8 cellular contexts compared by ENCODE assay signal in genomic region chr12:49055978-49056754, GRCh38.
A peak's percentile ranks its signal among the peaks of the same experiment; 100 is the strongest.
DNase-seq lines count a peak whose midpoint lies in the region; ATAC-seq and TF ChIP-seq lines count a peak whose summit lies in the region.

No MANE protein-coding gene starts in this region.

- no peaks in the 10 kb centered on the region for H3K9me3 ChIP-seq in HUES6 (ENCODE audit: control insufficient read depth, insufficient read depth, low read depth, low read length)

- H3K4me3 ChIP-seq in HUES6 (ENCODE audit: low read depth, low read length) (peak overlapping the region; percentile 96; the same call in 1 of the 2 replicates), cardiac fibroblast (replicated peaks in 1 of 2; ENCODE audit: low read depth in 2 of 2, low read length in 2 of 2) (peak overlapping the region; percentile 5 to 87)

- peak overlapping the region; percentile 39 for H3K27ac Mint-ChIP-seq in T-helper 2 cell treated with Interferon-gamma antibody and Interleukin-4, amounts not matched to agents 5 μg/mL and 100 μg/mL, for 36 hours

- peaks cover 35% of the 10 kb centered on the region for H3K4me1 Mint-ChIP-seq in T-helper 2 cell treated with Interferon-gamma antibody and Interleukin-4, amounts not matched to agents 5 μg/mL and 100 μg/mL, for 36 hours (ENCODE audit: low read depth)

- no peak for TF ChIP-seq CTCF in cardiac fibroblast (IDR thresholded peaks at IDR 0.05; ENCODE audit: low read depth, low read length)

- H3K27me3 Mint-ChIP-seq in T-helper 2 cell treated with Interferon-gamma antibody and Interleukin-4, amounts not matched to agents 5 μg/mL and 100 μg/mL, for 36 hours (ENCODE audit: low read depth): no peaks in the 10 kb centered on the region

- H3K9me3 Mint-ChIP-seq in T-helper 2 cell treated with Interferon-gamma antibody and Interleukin-4, amounts not matched to agents 5 μg/mL and 100 μg/mL, for 36 hours: no peaks in the 10 kb centered on the region

- peaks cover 30% of the 10 kb centered on the region for H3K4me1 ChIP-seq in HUES6 (ENCODE audit: control insufficient read depth, insufficient read depth, low read length)

- no peak overlapping the region for H3K27ac ChIP-seq in HUES6 (ENCODE audit: low read depth, low read length)

- H3K36me3 Mint-ChIP-seq in T-helper 2 cell treated with Interferon-gamma antibody and Interleukin-4, amounts not matched to agents 5 μg/mL and 100 μg/mL, for 36 hours (ENCODE audit: low read depth): peaks cover 38% of the 10 kb centered on the region

- H3K4me3 Mint-ChIP-seq in T-helper 2 cell treated with Interferon-gamma antibody and Interleukin-4, amounts not matched to agents 5 μg/mL and 100 μg/mL, for 36 hours: peak overlapping the region; percentile 94

- no peaks in the 10 kb centered on the region for H3K27me3 ChIP-seq in HUES6 (ENCODE audit: control insufficient read depth, insufficient read depth, low read length)

- ATAC-seq in GM21367 (IDR thresholded peaks at IDR 0.05; ENCODE audit: unreplicated experiment): peak; percentile 53

- H3K9ac ChIP-seq in HUES6 (ENCODE audit: low read length): no peak overlapping the region

- peak; percentile 84 for DNase-seq in EH (ENCODE audit: low read depth)
- DNase-seq in T-helper 2 cell treated with Interferon-gamma antibody and Interleukin-4, amounts not matched to agents 5 μg/mL and 100 μg/mL, for 36 hours (ENCODE audit: low spot score): peak; percentile 59
- peak; percentile 86 to 89 for DNase-seq in cardiac fibroblast (ENCODE audit: low read depth in 2 of 2)
- DNase-seq in iPS-NIHi7 (ENCODE audit: extremely low spot score): peak; percentile 78
- peak in 2 of 3 donors; percentile 31 to 40 for DNase-seq in stimulated activated CD4-positive, alpha-beta T cell treated with anti-CD3 and anti-CD28 coated beads, Interleukin-12 subunit alpha, Interleukin-12 subunit beta, amount 100 ng/mL, for 48 hours (ENCODE audit: low read depth in 2 of 3, low spot score in 1 of 3)
- no peak for DNase-seq in NCI-H524 treated with DMSO at 0.1 percent for 48 hours (lab: John Stamatoyannopoulos, UW)

- peaks cover 40% of the 10 kb centered on the region for H3K36me3 ChIP-seq in HUES6 (ENCODE audit: control insufficient read depth, insufficient read depth, low read length)
